ENCODE assay signal across 16 cellular contexts in the genomic region with DNA sequence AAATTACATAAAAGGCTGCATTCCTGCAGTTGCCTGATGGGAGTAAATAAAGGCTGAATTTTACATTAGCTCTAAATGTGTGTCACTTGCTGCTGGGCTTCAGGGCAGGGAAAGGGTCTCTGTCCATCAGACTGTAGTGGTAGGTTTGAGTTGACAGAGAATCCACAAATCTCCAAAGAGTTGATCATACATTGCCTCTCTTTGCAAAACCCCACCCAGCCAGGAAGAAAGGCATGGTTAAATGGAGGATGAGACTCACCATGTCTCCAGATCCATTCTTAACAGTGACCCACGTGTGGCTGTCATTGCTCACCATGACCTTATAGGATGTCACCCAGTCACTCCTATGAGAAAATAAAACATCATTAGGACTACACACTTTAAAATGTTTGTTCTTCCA.
DNase-seq lines count a peak whose midpoint lies in the region; ATAC-seq and TF ChIP-seq lines count a peak whose summit lies in the region.
"Had no signal": no experiment of that assay in that cellular context is flagged by ENCODE, and none has a peak within 500 bp of the region (broad histone marks: within the 10 kb centered on the region; RNA-seq: fewer than 3 reads in every experiment).

No MANE protein-coding gene starts in this region.

- peaks cover 4 to 36% (median 31%) of the 10 kb centered on the region in 4 donors for H3K4me1 ChIP-seq in esophagus muscularis mucosa
- H3K4me1 ChIP-seq: HAP-1 had no signal

- no peaks in the 10 kb centered on the region for H3K4me1 Mint-ChIP-seq in osteocyte (ENCODE audit: unreplicated experiment)
- H3K4me1 Mint-ChIP-seq in activated T-helper 2 cell treated with anti-CD3 and anti-CD28 coated beads, Interferon-gamma antibody, Interleukin-2, Interleukin-4, amounts not matched to agents 10 μg/mL and 5 μg/mL and 100 μg/mL, durations not matched to agents 14 hours and 24 hours and 36 hours (ENCODE audit: low read depth) = no peaks in the 10 kb centered on the region
- H3K4me1 Mint-ChIP-seq: CD14-positive monocyte had no signal

- no peaks in the 10 kb centered on the region for H3K9me3 ChIP-seq in esophagus muscularis mucosa
- H3K9me3 ChIP-seq: HAP-1 had no signal

- TF ChIP-seq POLR2A in esophagus muscularis mucosa (IDR thresholded peaks at IDR 0.05; ENCODE audit: low read depth) = no peak

- no peak overlapping the region for H3K4me3 ChIP-seq in esophagus muscularis mucosa
- H3K4me3 ChIP-seq: HAP-1 had no signal

- no peak for ATAC-seq in GM19351 (IDR thresholded peaks at IDR 0.05; ENCODE audit: unreplicated experiment)
- ATAC-seq: CD8-positive, alpha-beta T cell had no signal

- no peaks in the 10 kb centered on the region for H3K36me3 Mint-ChIP-seq in osteocyte (ENCODE audit: unreplicated experiment)
- H3K36me3 Mint-ChIP-seq in activated T-helper 2 cell treated with anti-CD3 and anti-CD28 coated beads, Interferon-gamma antibody, Interleukin-2, Interleukin-4, amounts not matched to agents 10 μg/mL and 5 μg/mL and 100 μg/mL, durations not matched to agents 14 hours and 24 hours and 36 hours (ENCODE audit: low read depth) = no peaks in the 10 kb centered on the region
- H3K36me3 Mint-ChIP-seq: CD14-positive monocyte; CD8-positive, alpha-beta T cell; IgD-negative memory B cell had no signal

- no peak for TF ChIP-seq EP300 in esophagus muscularis mucosa (IDR thresholded peaks at IDR 0.05)

- H3K27ac Mint-ChIP-seq in osteocyte (ENCODE audit: unreplicated experiment) = no peak overlapping the region
- H3K27ac Mint-ChIP-seq in activated T-helper 2 cell treated with anti-CD3 and anti-CD28 coated beads, Interferon-gamma antibody, Interleukin-2, Interleukin-4, amounts not matched to agents 10 μg/mL and 5 μg/mL and 100 μg/mL, durations not matched to agents 14 hours and 24 hours and 36 hours = no peak overlapping the region
- H3K27ac Mint-ChIP-seq: CD8-positive, alpha-beta T cell; IgD-negative memory B cell had no signal

- no peak for TF ChIP-seq CTCF in esophagus muscularis mucosa (IDR thresholded peaks at IDR 0.05)
- no peak for TF ChIP-seq CTCF in osteocyte (IDR thresholded peaks at IDR 0.05)

- H3K4me3 Mint-ChIP-seq in osteocyte (ENCODE audit: unreplicated experiment) = no peak overlapping the region
- H3K4me3 Mint-ChIP-seq in activated T-helper 2 cell treated with anti-CD3 and anti-CD28 coated beads, Interferon-gamma antibody, Interleukin-2, Interleukin-4, amounts not matched to agents 10 μg/mL and 5 μg/mL and 100 μg/mL, durations not matched to agents 14 hours and 24 hours and 36 hours (ENCODE audit: low read depth) = no peak overlapping the region
- H3K4me3 Mint-ChIP-seq: CD14-positive monocyte; CD8-positive, alpha-beta T cell; IgD-negative memory B cell had no signal

- DNase-seq in DMS153 (lab: John Stamatoyannopoulos, UW) = peak; percentile 28
- no peak for DNase-seq in DMS153 treated with DMSO at 0.1 percent for 48 hours (lab: John Stamatoyannopoulos, UW; ENCODE audit: unreplicated experiment)
- peak; percentile 89 for DNase-seq in esophagus muscularis mucosa (ENCODE audit: extremely low spot score)
- DNase-seq in osteocyte (ENCODE audit: extremely low spot score, unreplicated experiment) = peak; percentile 54
- no peak for DNase-seq in activated T-helper 2 cell treated with anti-CD3 and anti-CD28 coated beads, Interferon-gamma antibody, Interleukin-2, Interleukin-4, amounts not matched to agents 10 μg/mL and 5 μg/mL and 100 μg/mL, durations not matched to agents 14 hours and 24 hours and 36 hours (ENCODE audit: low spot score)
- DNase-seq in activated CD8-positive, alpha-beta memory T cell treated with anti-CD3 and anti-CD28 coated beads, Interleukin-2, amount 50 U/mL, for 48 hours = no peak
- no peak for DNase-seq in iPS-NIHi7 (ENCODE audit: extremely low spot score)
- DNase-seq: CD8-positive, alpha-beta T cell; COR-L47; DMS79; GOT3 had no signal

- no peaks in the 10 kb centered on the region for H3K27me3 Mint-ChIP-seq in osteocyte (ENCODE audit: unreplicated experiment)
- peaks cover 10% of the 10 kb centered on the region for H3K27me3 Mint-ChIP-seq in activated T-helper 2 cell treated with anti-CD3 and anti-CD28 coated beads, Interferon-gamma antibody, Interleukin-2, Interleukin-4, amounts not matched to agents 10 μg/mL and 5 μg/mL and 100 μg/mL, durations not matched to agents 14 hours and 24 hours and 36 hours (ENCODE audit: low read depth)
- H3K27me3 Mint-ChIP-seq: IgD-negative memory B cell had no signal

- peaks cover 0 to 23% (median 10%) of the 10 kb centered on the region in 4 donors for H3K36me3 ChIP-seq in esophagus muscularis mucosa
- H3K36me3 ChIP-seq: HAP-1 had no signal

- H3K27ac ChIP-seq in esophagus muscularis mucosa (replicated peaks in 1 of 4) = peak overlapping the region; percentile 43 to 80 (median 69)
- H3K27ac ChIP-seq: 22Rv1 had no signal

- intact Hi-C loops in esophagus muscularis mucosa (cut with DNase I) = no loop called here
- intact Hi-C loops in activated T-helper 2 cell treated with anti-CD3 and anti-CD28 coated beads, Interferon-gamma antibody, Interleukin-2, Interleukin-4, amounts not matched to agents 10 μg/mL and 5 μg/mL and 100 μg/mL, durations not matched to agents 14 hours and 24 hours and 36 hours (cut with micrococcal nuclease) = no loop called here

- H3K9me3 Mint-ChIP-seq in osteocyte (ENCODE audit: unreplicated experiment) = peaks cover 10% of the 10 kb centered on the region
- no peaks in the 10 kb centered on the region for H3K9me3 Mint-ChIP-seq in activated T-helper 2 cell treated with anti-CD3 and anti-CD28 coated beads, Interferon-gamma antibody, Interleukin-2, Interleukin-4, amounts not matched to agents 10 μg/mL and 5 μg/mL and 100 μg/mL, durations not matched to agents 14 hours and 24 hours and 36 hours
- H3K9me3 Mint-ChIP-seq: CD8-positive, alpha-beta T cell had no signal

- no peaks in the 10 kb centered on the region for H3K27me3 ChIP-seq in esophagus muscularis mucosa

- 60% methylated on average over 1 of the region's 1 CpG for WGBS in esophagus muscularis mucosa

Comparison
In these comparisons a context has a peak if more than half of its experiments do, and no peak if none do; other contexts are left out.
1. DNase-seq: peak in DMS153 (single experiment), esophagus muscularis mucosa (single experiment) and osteocyte (single experiment); none in DMS153 treated with DMSO at 0.1 percent for 48 hours (single experiment), activated T-helper 2 cell treated with anti-CD3 and anti-CD28 coated beads, Interferon-gamma antibody, Interleukin-2, Interleukin-4, amounts not matched to agents 10 μg/mL and 5 μg/mL and 100 μg/mL, durations not matched to agents 14 hours and 24 hours and 36 hours (single experiment), activated CD8-positive, alpha-beta memory T cell treated with anti-CD3 and anti-CD28 coated beads, Interleukin-2, amount 50 U/mL, for 48 hours (single experiment) and iPS-NIHi7 (single experiment).